ENCODE assay signal across 8 cellular contexts in the genomic region with DNA sequence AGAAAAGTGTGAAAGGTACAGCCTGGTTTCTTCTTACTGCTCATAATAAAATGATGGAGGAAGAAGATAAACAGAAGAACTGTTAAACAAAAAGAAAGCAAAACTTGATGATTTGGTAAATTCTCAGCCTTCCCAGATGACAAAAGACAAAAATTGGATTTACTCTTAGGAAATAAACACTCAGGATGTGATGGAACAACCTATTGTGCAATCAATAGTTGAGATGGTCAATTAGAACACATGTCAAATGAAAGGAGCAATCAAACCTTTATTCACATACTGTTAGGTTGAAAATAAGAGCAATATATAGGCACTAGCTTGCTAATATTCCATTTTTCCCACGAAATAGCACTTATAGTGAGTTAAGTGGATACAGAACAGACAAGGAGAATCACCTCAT.
"Had no signal": no experiment of that assay in that cellular context is flagged by ENCODE, and none has a peak within 500 bp of the region (broad histone marks: within the 10 kb centered on the region; RNA-seq: fewer than 3 reads in every experiment).

No MANE protein-coding gene starts in this region.

- H3K9me3 Mint-ChIP-seq: IgD-negative memory B cell had no signal

- ATAC-seq: HCT116 had no signal

- H3K27ac ChIP-seq: GM23248, HL-60 had no signal

- H3K4me3 ChIP-seq: GM23248, HAP-1 had no signal

- H3K9me3 ChIP-seq: HAP-1 had no signal

- H3K27me3 Mint-ChIP-seq: IgD-negative memory B cell had no signal

- H3K4me1 ChIP-seq: HAP-1 had no signal

- H3K9ac ChIP-seq: GM23248 had no signal

- H3K27ac Mint-ChIP-seq: HFFc6 had no signal

- H3K4me1 Mint-ChIP-seq: IgD-negative memory B cell had no signal

- H3K4me3 Mint-ChIP-seq: HFFc6, IgD-negative memory B cell had no signal

- DNase-seq: GM23248, H7, HFFc6, KG1 had no signal

- H2AFZ ChIP-seq: GM23248 had no signal

- H3K36me3 ChIP-seq: HAP-1 had no signal

- H3K36me3 Mint-ChIP-seq: IgD-negative memory B cell had no signal
